In the genomic region with DNA sequence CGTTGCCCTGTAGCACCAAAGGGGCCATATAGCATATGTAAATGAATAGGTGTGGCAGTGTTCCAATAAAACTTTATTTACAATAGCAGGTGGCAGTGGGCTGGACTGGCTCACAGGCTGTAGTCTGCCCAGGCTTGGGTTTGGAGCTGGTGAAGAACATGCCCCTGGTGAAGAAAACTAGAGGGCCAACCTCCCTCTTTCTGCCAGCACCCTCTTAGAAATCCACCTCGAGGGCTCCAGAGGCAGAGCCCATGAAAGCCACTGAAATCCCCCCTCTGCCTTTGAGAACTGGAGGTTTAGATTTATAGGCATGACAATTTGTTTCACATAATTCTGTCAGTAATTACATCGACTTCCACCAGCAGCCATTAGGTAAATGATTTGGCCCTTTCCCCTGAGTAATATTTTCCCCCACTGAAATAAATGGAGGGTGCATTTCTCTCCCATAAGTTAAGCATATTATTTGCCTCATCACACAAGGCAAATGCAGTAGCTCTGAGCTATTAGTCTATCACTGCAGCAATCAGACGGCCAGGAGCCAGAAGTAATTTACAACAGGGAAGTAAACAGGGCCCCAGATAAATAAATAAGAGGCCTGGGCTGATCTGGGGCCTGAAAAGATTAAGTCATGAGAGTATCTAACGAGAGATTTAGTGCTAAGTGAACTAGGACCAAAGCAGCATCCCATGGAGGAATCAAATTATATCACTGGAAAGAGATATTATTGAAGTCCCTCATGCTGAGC, we compare ENCODE assay signal across 24 cellular contexts.
"Had no signal": no experiment of that assay in that cellular context is flagged by ENCODE, and none has a peak within 500 bp of the region (broad histone marks: within the 10 kb centered on the region; RNA-seq: fewer than 3 reads in every experiment).

No MANE protein-coding gene starts in this region.

- H3K4me1 ChIP-seq: adrenal gland had no signal

- H3K27me3 ChIP-seq: adrenal gland had no signal

- H3K4me3 ChIP-seq: adrenal gland, coronary artery, MG63 had no signal

- H3K27ac Mint-ChIP-seq: activated CD8-positive, alpha-beta T cell treated with anti-CD3 and anti-CD28 coated beads, Interleukin-2, amount 10 ng/mL, durations not matched to agents 7 days and 5 days; activated naive CD8-positive, alpha-beta T cell treated with anti-CD3 and anti-CD28 coated beads, Interleukin-2, amount 10 ng/mL, durations not matched to agents 7 days and 5 days; T-helper 17 cell; WTC11 had no signal

- DNase-seq: activated CD4-positive, alpha-beta T cell treated with anti-CD3 and anti-CD28 coated beads for 48 hours; activated CD4-positive, alpha-beta T cell treated with anti-CD3 and anti-CD28 coated beads, Interleukin-2, amount 50 U/mL, for 4 hours; activated CD4-positive, CD25-positive, alpha-beta regulatory T cell treated with anti-CD3 and anti-CD28 coated beads, Interleukin-2, amount 50 U/mL, for 72 hours; activated CD8-positive, alpha-beta memory T cell treated with anti-CD3 and anti-CD28 coated beads, Interleukin-2, amount 50 U/mL, for 48 hours; activated CD8-positive, alpha-beta T cell treated with anti-CD3 and anti-CD28 coated beads, Interleukin-2, amount 10 ng/mL, durations not matched to agents 7 days and 5 days; activated naive CD4-positive, alpha-beta T cell treated with anti-CD3 and anti-CD28 coated beads, Interleukin-2, amount 50 U/mL, for 16 hours; activated naive CD8-positive, alpha-beta T cell treated with anti-CD3 and anti-CD28 coated beads, Interleukin-2, amount 10 ng/mL, durations not matched to agents 7 days and 5 days; activated T-cell treated with anti-CD3 and anti-CD28 coated beads, Interleukin-2, amount 50 U/mL, for 1 hour; adrenal gland; anterior cingulate cortex; central memory CD4-positive, alpha-beta T cell; MG63; NCI-H1417; NCI-H1694; NCI-H2029; NCI-H2107; NCI-H510A treated with DMSO at 0.1 percent for 48 hours; NCI-H748 treated with DMSO at 0.1 percent for 48 hours; RPMI8226; T-helper 17 cell; T-helper 9 cell had no signal

- H3K36me3 Mint-ChIP-seq: activated naive CD8-positive, alpha-beta T cell treated with anti-CD3 and anti-CD28 coated beads, Interleukin-2, amount 10 ng/mL, durations not matched to agents 7 days and 5 days; WTC11 had no signal

- H3K9me3 ChIP-seq: adrenal gland, MG63 had no signal

- H3K36me3 ChIP-seq: adrenal gland, MG63 had no signal

- H3K4me1 Mint-ChIP-seq: activated naive CD8-positive, alpha-beta T cell treated with anti-CD3 and anti-CD28 coated beads, Interleukin-2, amount 10 ng/mL, durations not matched to agents 7 days and 5 days; T-helper 17 cell had no signal

- H3K27ac ChIP-seq: adrenal gland, coronary artery, KMS-11 had no signal

- H3K4me2 ChIP-seq: KMS-11 had no signal

- H3K9me3 Mint-ChIP-seq: activated naive CD8-positive, alpha-beta T cell treated with anti-CD3 and anti-CD28 coated beads, Interleukin-2, amount 10 ng/mL, durations not matched to agents 7 days and 5 days had no signal

- H3K27me3 Mint-ChIP-seq: activated naive CD8-positive, alpha-beta T cell treated with anti-CD3 and anti-CD28 coated beads, Interleukin-2, amount 10 ng/mL, durations not matched to agents 7 days and 5 days; T-helper 17 cell had no signal

- H3K9ac ChIP-seq: KMS-11 had no signal

- H3K4me3 Mint-ChIP-seq: activated CD8-positive, alpha-beta T cell treated with anti-CD3 and anti-CD28 coated beads, Interleukin-2, amount 10 ng/mL, durations not matched to agents 7 days and 5 days; activated naive CD8-positive, alpha-beta T cell treated with anti-CD3 and anti-CD28 coated beads, Interleukin-2, amount 10 ng/mL, durations not matched to agents 7 days and 5 days; T-helper 17 cell; WTC11 had no signal
